ENCODE assay signal across 8 cellular contexts in the genomic region with DNA sequence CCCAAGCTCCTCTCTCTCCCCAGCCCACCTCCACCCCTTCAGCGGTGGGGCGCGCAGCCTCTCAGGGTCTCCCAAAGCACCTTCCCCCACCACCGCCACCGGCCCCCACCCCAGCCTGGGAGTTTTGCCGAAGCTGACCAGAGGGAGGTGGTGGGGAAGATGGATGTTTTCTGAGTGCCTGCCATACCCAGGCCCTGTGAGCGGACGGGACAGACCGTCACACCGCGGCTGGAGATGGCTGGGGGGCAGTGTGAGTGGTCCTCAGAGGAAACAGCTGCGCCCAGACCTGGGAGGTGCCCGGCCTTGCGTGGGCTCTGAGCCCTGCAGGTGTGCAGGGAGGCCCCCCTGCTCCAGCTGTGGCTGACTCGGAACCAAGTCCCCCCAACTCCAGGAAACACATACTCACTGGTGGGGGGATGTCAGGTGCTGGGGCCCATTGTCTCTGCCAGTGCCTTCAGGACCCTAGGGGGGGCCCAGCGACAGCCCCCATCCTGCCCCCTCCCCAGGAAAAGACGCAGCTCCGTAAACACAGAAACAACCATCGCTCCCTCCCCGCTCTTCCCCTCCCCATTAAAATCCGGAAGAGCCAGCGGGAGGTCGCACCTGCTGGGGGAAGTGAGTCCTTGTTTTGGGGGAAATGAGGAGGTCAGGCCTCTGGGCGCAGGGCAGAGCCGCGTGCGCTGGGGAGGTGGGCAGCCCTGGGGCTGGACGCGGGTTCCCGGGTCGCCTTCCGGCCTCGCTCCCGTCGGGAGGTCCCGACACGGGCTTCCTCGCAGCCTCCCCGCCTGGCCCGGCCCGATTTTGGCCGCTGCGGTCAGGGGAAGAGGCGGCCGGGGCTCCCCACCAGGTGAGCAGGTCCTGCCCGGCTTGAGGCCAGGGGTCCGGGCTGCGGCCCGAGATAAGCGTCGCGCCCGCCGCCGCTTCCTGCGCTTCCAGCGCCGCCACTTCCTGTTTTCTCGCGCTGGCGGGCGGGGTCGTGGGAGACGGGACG. TPM values are rescaled to one million over a fixed set of nuclear protein-coding genes. Genes with fewer than 3 reads are reported as not detected.
DNase-seq lines count a peak whose midpoint lies in the region; ATAC-seq and TF ChIP-seq lines count a peak whose summit lies in the region.

No MANE protein-coding gene starts in this region.

- H3F3A ChIP-seq in SK-N-SH (replicated peaks; ENCODE audit: insufficient read depth) (peaks cover 10% of the 10 kb centered on the region), SU-DHL-6 (ENCODE audit: insufficient read depth) (peaks cover 9% of the 10 kb centered on the region)

- 0 out of 2 replicates have a peak overlapping the region, but pooled peaks have one; percentile 59 for H2AFZ ChIP-seq in SK-N-SH (ENCODE audit: low read depth)
- H2AFZ ChIP-seq in SU-DHL-6 (ENCODE audit: low read depth, low read length, severe bottlenecking) = no peak overlapping the region

- H3K4me3 ChIP-seq in SK-N-SH (ENCODE audit: low read depth in 2 of 2, low read length in 1 of 2) (peak overlapping the region in 1 of 2 experiments; percentile 47; a peak in 2 of 4 replicates), SU-DHL-6 (ENCODE audit: insufficient read depth, low read length, poor library complexity, severe bottlenecking) (no peak overlapping the region), foreskin fibroblast (ENCODE audit: low read depth in 1 of 2, low read length in 2 of 2) (peak overlapping the region; percentile 2 to 13), subcutaneous abdominal adipose tissue (ENCODE audit: low read depth in 1 of 5, low read length in 5 of 5) (peak overlapping the region in 4 of 5 donors; percentile 43 to 65 (median 52))

- H3K4me2 ChIP-seq in SK-N-SH (peak overlapping the region; percentile 59; the same call in 1 of the 2 replicates), SU-DHL-6 (ENCODE audit: low read depth, low read length, poor library complexity, severe bottlenecking) (peak overlapping the region; percentile 17)

- POLR2A ChIA-PET in SK-N-SH (lab: Yijun Ruan, JAX) = no interaction called here

- no peaks in the 10 kb centered on the region for H3K36me3 ChIP-seq in SK-N-SH (replicated peaks in 1 of 2; ENCODE audit: control insufficient read depth in 1 of 2, insufficient read depth in 2 of 2, low read length in 1 of 2)
- no peaks in the 10 kb centered on the region for H3K36me3 ChIP-seq in SU-DHL-6 (ENCODE audit: low read length)
- peaks cover 0 to 6% (median 0%) of the 10 kb centered on the region in 5 donors for H3K36me3 ChIP-seq in subcutaneous abdominal adipose tissue (ENCODE audit: control insufficient read depth in 5 of 5, insufficient read depth in 5 of 5, low read length in 5 of 5)

- DNase-seq in SK-N-SH = no peak
- DNase-seq in foreskin fibroblast = peak in 1 of 2 donors; percentile 19
- DNase-seq in HK-2 (ENCODE audit: unreplicated experiment) = no peak

- H3K9ac ChIP-seq in SK-N-SH (no peak overlapping the region), SU-DHL-6 (ENCODE audit: low read length) (no peak overlapping the region), subcutaneous abdominal adipose tissue (ENCODE audit: low read length in 5 of 5) (peak overlapping the region in 2 of 5 donors; percentile 39 to 63)

- peaks cover 0 to 13% of the 10 kb centered on the region in 2 experiments; a peak in 1 of 4 replicates for H3K4me1 ChIP-seq in SK-N-SH (ENCODE audit: control insufficient read depth in 1 of 2, insufficient read depth in 2 of 2, low read depth in 1 of 2, low read length in 1 of 2)
- peaks cover 3 to 78% (median 39%) of the 10 kb centered on the region in 5 donors for H3K4me1 ChIP-seq in subcutaneous abdominal adipose tissue (ENCODE audit: control insufficient read depth in 5 of 5, insufficient read depth in 5 of 5, low read length in 5 of 5)

- no peak for TF ChIP-seq CTCF in SK-N-SH (IDR thresholded peaks at IDR 0.05)
- no peak for TF ChIP-seq CTCF in SU-DHL-6 (IDR thresholded peaks at IDR 0.05; ENCODE audit: insufficient read depth, low read length, poor library complexity, severe bottlenecking)
- no peak for TF ChIP-seq CTCF in foreskin fibroblast (IDR thresholded peaks at IDR 0.05; ENCODE audit: low read depth, low read length)

- peaks cover 13% of the 10 kb centered on the region for H3K27me3 ChIP-seq in SK-N-SH (ENCODE audit: insufficient read depth)
- no peaks in the 10 kb centered on the region for H3K27me3 ChIP-seq in SU-DHL-6 (ENCODE audit: low read length)
- H3K27me3 ChIP-seq in subcutaneous abdominal adipose tissue (ENCODE audit: control insufficient read depth in 5 of 5, insufficient read depth in 4 of 5, low read length in 5 of 5) = peaks cover 32 to 53% (median 51%) of the 10 kb centered on the region in 5 donors

- TF ChIP-seq RAD21 in SK-N-SH (IDR thresholded peaks at IDR 0.05; ENCODE audit: low read length) = no peak

- H3K9me3 ChIP-seq in SK-N-SH = no peaks in the 10 kb centered on the region
- H3K9me3 ChIP-seq in SU-DHL-6 (ENCODE audit: insufficient read depth, low read length) = no peaks in the 10 kb centered on the region
- no peaks in the 10 kb centered on the region for H3K9me3 ChIP-seq in subcutaneous abdominal adipose tissue (ENCODE audit: control insufficient read depth in 5 of 5, low read length in 5 of 5)

- H3K27ac ChIP-seq in SK-N-SH (ENCODE audit: low read depth in 2 of 2, low read length in 1 of 2) (no peak overlapping the region), SU-DHL-6 (ENCODE audit: low read depth, low read length) (no peak overlapping the region), subcutaneous abdominal adipose tissue (ENCODE audit: low read depth, low read length) (peak overlapping the region; percentile 65)

- TF ChIP-seq EP300 in SK-N-SH (IDR thresholded peaks at IDR 0.05; ENCODE audit: borderline replicate concordance in 1 of 2, low read depth in 1 of 2, low read length in 1 of 2) = no peak

- H4K20me1 ChIP-seq in SK-N-SH (ENCODE audit: insufficient read depth) = 0 out of 2 replicates have a peak, but pooled peaks cover under 1% of the 10 kb centered on the region
- H4K20me1 ChIP-seq in SU-DHL-6 (ENCODE audit: low read depth, low read length) = no peaks in the 10 kb centered on the region

- 33% methylated on average over 30 of the region's 65 CpGs for WGBS in SK-N-SH (ENCODE audit: low lambda C conversion rate)

- no peak for ATAC-seq in SK-N-SH treated with all-trans-retinoic acid at 6 μM for 48 hours
- no peak for ATAC-seq in GM18520 (IDR thresholded peaks at IDR 0.05; ENCODE audit: unreplicated experiment)
- no peak for ATAC-seq in HG02884 (IDR thresholded peaks at IDR 0.05; ENCODE audit: unreplicated experiment)

- H3K9me2 ChIP-seq in SK-N-SH = no peaks in the 10 kb centered on the region
- no peaks in the 10 kb centered on the region for H3K9me2 ChIP-seq in SU-DHL-6 (replicated peaks; ENCODE audit: insufficient read depth, low read length)

- no peaks in the 10 kb centered on the region for H3K79me2 ChIP-seq in SK-N-SH (ENCODE audit: insufficient read depth)
- H3K79me2 ChIP-seq in SU-DHL-6 (ENCODE audit: insufficient read depth, low read length) = no peaks in the 10 kb centered on the region

- CTCF ChIA-PET in SK-N-SH (lab: Yijun Ruan, JAX) = interaction anchor here (0.9 to 7.7 kb wide), 6 partner anchors 11 to 504 kb away, joined by 3 to 61 read pairs (median 8); a partner anchor contains a TSS

TF ChIP-seq in SK-N-SH, 30 proteins besides CTCF, POLR2A, EP300 and RAD21:
- peak; percentile 32; the same call in 1 of the 2 replicates for TF ChIP-seq GABPA (IDR thresholded peaks at IDR 0.05; ENCODE audit: low read depth)
- TF ChIP-seq ELF1 (IDR thresholded peaks at IDR 0.05) = no peak
TF ChIP-seq in SK-N-SH: peak in this region for 1.

TF ChIP-seq in SK-N-SH treated with all-trans-retinoic acid at 6 μM for 48 hours, 23 proteins besides CTCF, POLR2A, EP300 and RAD21 (continues in another document):
- TF ChIP-seq, protein P1, sequence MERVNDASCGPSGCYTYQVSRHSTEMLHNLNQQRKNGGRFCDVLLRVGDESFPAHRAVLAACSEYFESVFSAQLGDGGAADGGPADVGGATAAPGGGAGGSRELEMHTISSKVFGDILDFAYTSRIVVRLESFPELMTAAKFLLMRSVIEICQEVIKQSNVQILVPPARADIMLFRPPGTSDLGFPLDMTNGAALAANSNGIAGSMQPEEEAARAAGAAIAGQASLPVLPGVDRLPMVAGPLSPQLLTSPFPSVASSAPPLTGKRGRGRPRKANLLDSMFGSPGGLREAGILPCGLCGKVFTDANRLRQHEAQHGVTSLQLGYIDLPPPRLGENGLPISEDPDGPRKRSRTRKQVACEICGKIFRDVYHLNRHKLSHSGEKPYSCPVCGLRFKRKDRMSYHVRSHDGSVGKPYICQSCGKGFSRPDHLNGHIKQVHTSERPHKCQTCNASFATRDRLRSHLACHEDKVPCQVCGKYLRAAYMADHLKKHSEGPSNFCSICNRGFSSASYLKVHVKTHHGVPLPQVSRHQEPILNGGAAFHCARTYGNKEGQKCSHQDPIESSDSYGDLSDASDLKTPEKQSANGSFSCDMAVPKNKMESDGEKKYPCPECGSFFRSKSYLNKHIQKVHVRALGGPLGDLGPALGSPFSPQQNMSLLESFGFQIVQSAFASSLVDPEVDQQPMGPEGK (CRISPR knock-in tag; IDR thresholded peaks at IDR 0.05; ENCODE audit: borderline replicate concordance) = no peak
- TF ChIP-seq RARB (CRISPR knock-in tag; IDR thresholded peaks at IDR 0.05) = no peak
- TF ChIP-seq BACH2 (CRISPR knock-in tag; IDR thresholded peaks at IDR 0.05; ENCODE audit: borderline replicate concordance) = no peak
- TF ChIP-seq ISL1 (CRISPR knock-in tag; IDR thresholded peaks at IDR 0.05) = no peak
- TF ChIP-seq SNAI2 (CRISPR knock-in tag; IDR thresholded peaks at IDR 0.05) = no peak

RNA-seq across cellular contexts. Expression of a gene that starts 6.1 kb away (rescaled TPM):
- 0.16 and 0.21 TPM in 2 replicates for polyA plus RNA-seq in SK-N-SH (2012; rRNA removed)
- polyA plus RNA-seq in SK-N-SH (2012; cell fraction: cytosol; rRNA removed) = 0.01 and 0.05 TPM in 2 replicates
- 2.1 and 5.9 TPM in 2 replicates for polyA plus RNA-seq in SK-N-SH (2012; cell fraction: nucleus; rRNA removed)

RNA-seq across cellular contexts. Expression of a gene that starts 7.4 kb away (rescaled TPM):
- not detected in 2 replicates for polyA plus RNA-seq in SK-N-SH (2012; rRNA removed)
- not detected in 2 replicates for polyA plus RNA-seq in SK-N-SH (2012; cell fraction: cytosol; rRNA removed)
- polyA plus RNA-seq in SK-N-SH (2012; cell fraction: nucleus; rRNA removed) = 0.07 TPM in 1 of 2 replicates, not detected in the other

RNA-seq across cellular contexts. Expression of a gene that starts 20.9 kb away (rescaled TPM):
- polyA plus RNA-seq in SK-N-SH (2012; rRNA removed) = 53.5 and 98.9 TPM in 2 replicates
- polyA plus RNA-seq in SK-N-SH (2012; cell fraction: cytosol; rRNA removed) = 48.6 and 62.9 TPM in 2 replicates
- 179 and 294 TPM in 2 replicates for polyA plus RNA-seq in SK-N-SH (2012; cell fraction: nucleus; rRNA removed)

RNA-seq across cellular contexts. Expression of a gene that starts 37.2 kb away (rescaled TPM):
- 18.7 and 20.5 TPM in 2 replicates for polyA plus RNA-seq in SK-N-SH (2012; rRNA removed)
- polyA plus RNA-seq in SK-N-SH (2012; cell fraction: cytosol; rRNA removed) = 10.0 and 16.3 TPM in 2 replicates
- polyA plus RNA-seq in SK-N-SH (2012; cell fraction: nucleus; rRNA removed) = 15.3 and 16.4 TPM in 2 replicates

RNA-seq across cellular contexts. Expression of a gene that starts 37.8 kb away (rescaled TPM):
- 1.7 and 1.8 TPM in 2 replicates for polyA plus RNA-seq in SK-N-SH (2012; rRNA removed)
- polyA plus RNA-seq in SK-N-SH (2012; cell fraction: cytosol; rRNA removed) = 0.77 and 1.3 TPM in 2 replicates
- polyA plus RNA-seq in SK-N-SH (2012; cell fraction: nucleus; rRNA removed) = 3.2 and 3.8 TPM in 2 replicates
